In the genomic region with DNA sequence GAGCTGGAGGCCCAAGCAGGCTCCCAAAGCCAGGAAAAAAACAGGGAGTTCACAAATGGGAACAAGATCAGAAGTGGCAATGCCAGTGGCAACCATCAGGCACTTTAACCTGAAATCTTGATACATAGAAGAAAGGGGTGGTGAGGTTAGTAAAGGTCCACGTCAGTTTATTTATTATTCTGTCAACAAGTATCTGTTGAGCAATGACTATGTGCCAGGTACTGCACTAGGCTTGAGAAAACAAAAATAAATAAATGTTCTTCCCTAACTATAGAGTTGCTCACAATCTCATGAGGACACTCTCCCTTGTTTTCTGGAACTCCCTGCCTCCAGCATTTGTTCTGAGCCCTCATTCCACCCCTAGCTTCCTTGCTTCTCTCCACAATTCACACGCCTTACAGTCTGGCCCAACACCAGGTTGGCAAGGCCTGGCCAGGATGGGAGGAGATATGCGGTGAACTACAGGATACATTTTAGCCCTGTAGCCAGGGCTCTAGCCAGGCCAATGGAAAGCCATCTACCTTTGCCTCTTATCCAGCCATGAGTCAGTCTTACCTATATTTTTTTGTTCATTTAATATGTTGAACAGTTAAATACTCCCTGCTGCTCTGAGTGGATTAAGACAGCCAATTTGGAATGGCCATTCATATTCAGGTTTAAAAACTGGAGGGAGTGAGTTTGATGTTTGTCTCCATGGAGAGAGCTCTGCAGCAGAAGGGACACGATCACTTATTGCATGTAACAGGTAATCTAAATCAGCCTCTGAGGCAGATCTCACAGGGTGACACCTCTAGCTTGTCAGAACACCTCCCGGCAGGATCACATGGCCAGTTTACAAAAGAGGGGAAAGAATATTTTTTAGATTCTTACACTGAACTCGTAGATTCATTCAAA, we compare ENCODE assay signal across 1 cellular context.
TF ChIP-seq lines count a peak whose summit lies in the region.

No MANE protein-coding gene starts in this region.

TF ChIP-seq in HepG2, 621 proteins besides CTCF, POLR2A, EP300 and RAD21 (continued from another document):
- TF ChIP-seq ZFP37 (CRISPR knock-in tag; IDR thresholded peaks at IDR 0.05; ENCODE audit: borderline replicate concordance) (no peak), ZSCAN29 (CRISPR knock-in tag; conservative IDR thresholded peaks at IDR 0.05) (no peak), ZNF891 (CRISPR knock-in tag; IDR thresholded peaks at IDR 0.05) (no peak), NFE2 (CRISPR knock-in tag; IDR thresholded peaks at IDR 0.05) (no peak), ZNF766 (CRISPR knock-in tag; IDR thresholded peaks at IDR 0.05; ENCODE audit: borderline replicate concordance) (no peak), KDM5A (IDR thresholded peaks at IDR 0.05; ENCODE audit: borderline replicate concordance, low read length) (no peak), ZNF501 (CRISPR knock-in tag; IDR thresholded peaks at IDR 0.05) (no peak), ZNF616 (CRISPR knock-in tag; IDR thresholded peaks at IDR 0.05; ENCODE audit: low read depth) (no peak), ARNT (IDR thresholded peaks at IDR 0.05) (no peak), ZNF235 (CRISPR knock-in tag; IDR thresholded peaks at IDR 0.05; ENCODE audit: borderline replicate concordance) (no peak), POLR2AphosphoS5 (IDR thresholded peaks at IDR 0.05; ENCODE audit: low read depth, low read length) (no peak), LCORL (IDR thresholded peaks at IDR 0.05) (no peak), LCORL (CRISPR knock-in tag; IDR thresholded peaks at IDR 0.05) (no peak), DMAP1 (CRISPR knock-in tag; IDR thresholded peaks at IDR 0.05) (no peak)
- TF ChIP-seq, protein P1, sequence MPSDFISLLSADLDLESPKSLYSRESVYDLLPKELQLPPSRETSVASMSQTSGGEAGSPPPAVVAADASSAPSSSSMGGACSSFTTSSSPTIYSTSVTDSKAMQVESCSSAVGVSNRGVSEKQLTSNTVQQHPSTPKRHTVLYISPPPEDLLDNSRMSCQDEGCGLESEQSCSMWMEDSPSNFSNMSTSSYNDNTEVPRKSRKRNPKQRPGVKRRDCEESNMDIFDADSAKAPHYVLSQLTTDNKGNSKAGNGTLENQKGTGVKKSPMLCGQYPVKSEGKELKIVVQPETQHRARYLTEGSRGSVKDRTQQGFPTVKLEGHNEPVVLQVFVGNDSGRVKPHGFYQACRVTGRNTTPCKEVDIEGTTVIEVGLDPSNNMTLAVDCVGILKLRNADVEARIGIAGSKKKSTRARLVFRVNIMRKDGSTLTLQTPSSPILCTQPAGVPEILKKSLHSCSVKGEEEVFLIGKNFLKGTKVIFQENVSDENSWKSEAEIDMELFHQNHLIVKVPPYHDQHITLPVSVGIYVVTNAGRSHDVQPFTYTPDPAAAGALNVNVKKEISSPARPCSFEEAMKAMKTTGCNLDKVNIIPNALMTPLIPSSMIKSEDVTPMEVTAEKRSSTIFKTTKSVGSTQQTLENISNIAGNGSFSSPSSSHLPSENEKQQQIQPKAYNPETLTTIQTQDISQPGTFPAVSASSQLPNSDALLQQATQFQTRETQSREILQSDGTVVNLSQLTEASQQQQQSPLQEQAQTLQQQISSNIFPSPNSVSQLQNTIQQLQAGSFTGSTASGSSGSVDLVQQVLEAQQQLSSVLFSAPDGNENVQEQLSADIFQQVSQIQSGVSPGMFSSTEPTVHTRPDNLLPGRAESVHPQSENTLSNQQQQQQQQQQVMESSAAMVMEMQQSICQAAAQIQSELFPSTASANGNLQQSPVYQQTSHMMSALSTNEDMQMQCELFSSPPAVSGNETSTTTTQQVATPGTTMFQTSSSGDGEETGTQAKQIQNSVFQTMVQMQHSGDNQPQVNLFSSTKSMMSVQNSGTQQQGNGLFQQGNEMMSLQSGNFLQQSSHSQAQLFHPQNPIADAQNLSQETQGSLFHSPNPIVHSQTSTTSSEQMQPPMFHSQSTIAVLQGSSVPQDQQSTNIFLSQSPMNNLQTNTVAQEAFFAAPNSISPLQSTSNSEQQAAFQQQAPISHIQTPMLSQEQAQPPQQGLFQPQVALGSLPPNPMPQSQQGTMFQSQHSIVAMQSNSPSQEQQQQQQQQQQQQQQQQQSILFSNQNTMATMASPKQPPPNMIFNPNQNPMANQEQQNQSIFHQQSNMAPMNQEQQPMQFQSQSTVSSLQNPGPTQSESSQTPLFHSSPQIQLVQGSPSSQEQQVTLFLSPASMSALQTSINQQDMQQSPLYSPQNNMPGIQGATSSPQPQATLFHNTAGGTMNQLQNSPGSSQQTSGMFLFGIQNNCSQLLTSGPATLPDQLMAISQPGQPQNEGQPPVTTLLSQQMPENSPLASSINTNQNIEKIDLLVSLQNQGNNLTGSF (CRISPR knock-in tag; IDR thresholded peaks at IDR 0.05): no peak
